ENCODE assay signal across 8 cellular contexts in genomic region chr21:25563399-25564116, GRCh38. TPM values are rescaled to one million over a fixed set of nuclear protein-coding genes. Genes with fewer than 3 reads are reported as not detected.
A peak's percentile ranks its signal among the peaks of the same experiment; 100 is the strongest.
DNase-seq lines count a peak whose midpoint lies in the region; ATAC-seq lines count a peak whose summit lies in the region.

No MANE protein-coding gene starts in this region.

- H3K36me3 Mint-ChIP-seq in activated CD8-positive, alpha-beta memory T cell treated with anti-CD3 and anti-CD28 coated beads, Interleukin-2, amount 10 ng/mL, durations not matched to agents 7 days and 5 days = peaks cover 63% of the 10 kb centered on the region

- peak overlapping the region; percentile 73 for H3K4me3 ChIP-seq in skeletal muscle cell (ENCODE audit: low read depth, low read length)

- peak; percentile 17 for ATAC-seq in GM18511 (IDR thresholded peaks at IDR 0.05; ENCODE audit: unreplicated experiment)
- ATAC-seq in activated CD8-positive, alpha-beta memory T cell treated with anti-CD3 and anti-CD28 coated beads, Interleukin-2, amount 10 ng/mL, durations not matched to agents 7 days and 5 days = peak; percentile 31

- H3K27me3 Mint-ChIP-seq in activated CD8-positive, alpha-beta memory T cell treated with anti-CD3 and anti-CD28 coated beads, Interleukin-2, amount 10 ng/mL, durations not matched to agents 7 days and 5 days = no peaks in the 10 kb centered on the region

- CTCF ChIA-PET in activated CD8-positive, alpha-beta memory T cell treated with anti-CD3 and anti-CD28 coated beads, Interleukin-2, amount 10 ng/mL, durations not matched to agents 7 days and 5 days (lab: Charles Lee) = interaction anchor here (1.1 to 2.0 kb wide), 6 partner anchors 8 to 142 kb away, joined by 3 to 9 read pairs (median 4); no protein-coding TSS in a partner anchor

- peak overlapping the region; percentile 93 for H3K4me3 Mint-ChIP-seq in activated CD8-positive, alpha-beta memory T cell treated with anti-CD3 and anti-CD28 coated beads, Interleukin-2, amount 10 ng/mL, durations not matched to agents 7 days and 5 days

- DNase-seq in HT1080 (ENCODE audit: low read depth) (peak; percentile 43), skeletal muscle cell (ENCODE audit: low read depth) (no peak), NCI-H2196 (lab: John Stamatoyannopoulos, UW; ENCODE audit: unreplicated experiment) (no peak), HuH-7 (ENCODE audit: low spot score) (no peak), mucosa of gallbladder (ENCODE audit: low spot score) (no peak), activated gamma-delta T cell treated with Interleukin-2 at 50 U/mL for 16 hours (no peak)
- peak; percentile 85 for DNase-seq in activated CD8-positive, alpha-beta memory T cell treated with anti-CD3 and anti-CD28 coated beads, Interleukin-2, amount 10 ng/mL, durations not matched to agents 7 days and 5 days

- H3K27ac Mint-ChIP-seq in activated CD8-positive, alpha-beta memory T cell treated with anti-CD3 and anti-CD28 coated beads, Interleukin-2, amount 10 ng/mL, durations not matched to agents 7 days and 5 days = peak overlapping the region; percentile 95

- no peaks in the 10 kb centered on the region for H3K9me3 Mint-ChIP-seq in activated CD8-positive, alpha-beta memory T cell treated with anti-CD3 and anti-CD28 coated beads, Interleukin-2, amount 10 ng/mL, durations not matched to agents 7 days and 5 days (ENCODE audit: low read depth)

- peaks cover 72% of the 10 kb centered on the region for H3K4me1 Mint-ChIP-seq in activated CD8-positive, alpha-beta memory T cell treated with anti-CD3 and anti-CD28 coated beads, Interleukin-2, amount 10 ng/mL, durations not matched to agents 7 days and 5 days

RNA-seq across cellular contexts. Expression of gene MRPL39, which starts 43.7 kb away (rescaled TPM):
- 51.9 and 53.4 TPM in 2 replicates for total RNA-seq in HT1080 (2014; rRNA removed; shearing (Covaris generic))
- polyA plus RNA-seq in HT1080 (2015; cell fraction: cytosol; rRNA removed) = 42.7 and 44.0 TPM in 2 replicates
- polyA plus RNA-seq in HT1080 (2015; cell fraction: nucleus; rRNA removed) = 31.5 and 38.3 TPM in 2 replicates
- 10 to 100 TPM; 43.5 to 44.8 TPM for total RNA-seq in activated CD8-positive, alpha-beta memory T cell treated with anti-CD3 and anti-CD28 coated beads, Interleukin-2, amount 10 ng/mL, durations not matched to agents 7 days and 5 days
- total RNA-seq in mucosa of gallbladder = 17.4 TPM

Comparison
In these comparisons a context has a peak if more than half of its experiments do, and no peak if none do; other contexts are left out.
1. DNase-seq: peak in HT1080 (single experiment) and activated CD8-positive, alpha-beta memory T cell treated with anti-CD3 and anti-CD28 coated beads, Interleukin-2, amount 10 ng/mL, durations not matched to agents 7 days and 5 days (single experiment); none in skeletal muscle cell (single experiment), NCI-H2196 (single experiment), HuH-7 (single experiment), mucosa of gallbladder (single experiment) and activated gamma-delta T cell treated with Interleukin-2 at 50 U/mL for 16 hours (single experiment).